8 cellular contexts compared by ENCODE assay signal in the genomic region with DNA sequence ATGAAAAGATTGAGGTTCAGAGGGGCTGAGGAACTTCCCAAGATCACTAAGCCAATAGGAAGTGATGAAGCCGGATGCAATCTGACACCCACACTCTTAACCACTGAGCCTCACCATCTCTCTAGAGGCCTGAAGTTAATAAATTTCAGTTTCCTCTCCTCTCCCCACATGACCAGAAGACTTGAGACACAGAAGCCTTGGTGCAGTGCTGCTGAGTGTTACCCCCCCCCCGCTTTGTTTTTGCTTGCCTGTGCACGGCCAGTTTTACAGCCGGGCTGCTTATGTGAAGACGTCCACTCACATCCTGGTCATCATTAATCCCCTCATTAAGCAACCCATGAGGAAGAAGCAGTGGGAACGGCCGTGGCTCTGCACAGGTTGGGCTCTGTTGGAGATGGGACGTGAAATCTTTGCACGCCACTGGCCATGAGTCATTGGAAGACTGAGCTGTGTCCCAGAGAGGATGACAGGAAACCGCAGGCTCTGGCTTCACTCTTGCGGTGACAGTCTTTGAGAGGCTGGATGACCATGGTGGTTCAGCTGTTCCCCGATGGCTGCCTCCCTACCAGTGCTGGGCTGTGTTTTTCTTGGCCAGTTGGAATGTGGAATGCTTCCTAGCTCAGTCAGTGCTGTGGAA.
DNase-seq lines count a peak whose midpoint lies in the region; ATAC-seq and TF ChIP-seq lines count a peak whose summit lies in the region.

No MANE protein-coding gene starts in this region.

- no peaks in the 10 kb centered on the region for H3K36me3 ChIP-seq in gastrocnemius medialis

- ATAC-seq in GM19324 (IDR thresholded peaks at IDR 0.05; ENCODE audit: low FRiP score, unreplicated experiment) (peak; percentile 53), HG03575 (IDR thresholded peaks at IDR 0.05; ENCODE audit: extremely low read depth, insufficient number of reproducible peaks, low FRiP score, unreplicated experiment) (peak; percentile 57), gastrocnemius medialis (peak; percentile 23 to 60), HG03571 (IDR thresholded peaks at IDR 0.05; ENCODE audit: unreplicated experiment) (no peak), HG03354 (IDR thresholded peaks at IDR 0.05; ENCODE audit: poor library complexity, severe bottlenecking, unreplicated experiment) (no peak)

- intact Hi-C loops in gastrocnemius medialis (cut with DNase I; ENCODE audit: low total_unique reads): no loop called here

- H3K27me3 ChIP-seq in gastrocnemius medialis: peaks cover 0 to 3% (median 2%) of the 10 kb centered on the region in 3 donors

- no peaks in the 10 kb centered on the region for H3K9me3 ChIP-seq in gastrocnemius medialis

- no peak for TF ChIP-seq CTCF in gastrocnemius medialis (IDR thresholded peaks at IDR 0.05 in 4 of 5, conservative IDR thresholded peaks at IDR 0.05 in 1 of 5)

- in situ Hi-C loops in gastrocnemius medialis (cut with MboI; ENCODE audit: low sequenced_read_pairs in 4 of 4): no loop called here

- no peak overlapping the region for H3K27ac ChIP-seq in gastrocnemius medialis

- no peak overlapping the region for H3K4me3 ChIP-seq in gastrocnemius medialis

- DNase-seq in epidermal melanocyte (ENCODE audit: insufficient read length, low spot score): peak; percentile 60
- peak in 1 of 2 donors; percentile 39 for DNase-seq in gastrocnemius medialis
- no peak for DNase-seq in NCI-H2081 treated with DMSO at 0.1 percent for 48 hours (lab: John Stamatoyannopoulos, UW)
- DNase-seq in stimulated activated CD4-positive, alpha-beta T cell treated with anti-CD3 and anti-CD28 coated beads, Interleukin-12 subunit alpha, Interleukin-12 subunit beta, amount 100 ng/mL, for 4 hours: no peak

- no peaks in the 10 kb centered on the region for H3K4me1 ChIP-seq in gastrocnemius medialis

- no peak for TF ChIP-seq POLR2A in gastrocnemius medialis (IDR thresholded peaks at IDR 0.05)

Comparison
In these comparisons a context has a peak if more than half of its experiments do, and no peak if none do; other contexts are left out.
1. ATAC-seq: peak in GM19324 (single experiment), HG03575 (single experiment) and gastrocnemius medialis (2 of 2); none in HG03571 (single experiment) and HG03354 (single experiment).